ENCODE assay signal across 25 cellular contexts in the genomic region with DNA sequence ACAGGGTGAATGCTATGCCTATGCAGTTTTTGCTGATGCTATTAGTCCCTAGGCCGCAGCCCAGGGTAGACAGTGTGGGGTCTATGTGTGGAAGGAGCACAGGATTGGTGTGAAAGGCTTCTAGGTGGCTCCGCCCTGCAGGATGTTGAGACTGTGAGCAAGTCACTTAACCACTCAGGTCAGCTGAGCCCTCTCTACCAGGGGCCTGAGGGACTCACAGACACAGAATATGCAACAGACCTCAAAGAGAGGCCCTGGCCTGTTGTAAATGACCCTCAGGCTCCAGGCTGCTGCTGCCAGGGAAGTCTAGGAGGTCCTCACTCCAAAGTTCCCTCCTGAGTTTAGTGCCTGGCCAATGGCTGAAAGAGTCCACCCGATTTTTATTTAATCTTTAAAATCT. TPM values are rescaled to one million over a fixed set of nuclear protein-coding genes. Genes with fewer than 3 reads are reported as not detected.
A peak's percentile ranks its signal among the peaks of the same experiment; 100 is the strongest.
DNase-seq lines count a peak whose midpoint lies in the region; ATAC-seq and TF ChIP-seq lines count a peak whose summit lies in the region.
"Had no signal": no experiment of that assay in that cellular context is flagged by ENCODE, and none has a peak within 500 bp of the region (broad histone marks: within the 10 kb centered on the region; RNA-seq: fewer than 3 reads in every experiment).

No MANE protein-coding gene starts in this region.

- no peak overlapping the region for H3K4me3 ChIP-seq in MG63
- no peak overlapping the region for H3K4me3 ChIP-seq in esophagus (ENCODE audit: low read depth in 1 of 2, low read length in 2 of 2)
- no peak overlapping the region for H3K4me3 ChIP-seq in neuronal stem cell (ENCODE audit: low read length in 2 of 2)
- H3K4me3 ChIP-seq: HAP-1, heart left ventricle, left ventricle myocardium inferior, mucosa of descending colon, neural progenitor cell, psoas muscle, suprapubic skin had no signal

- H3K9me3 ChIP-seq in MG63 (no peaks in the 10 kb centered on the region), esophagus (ENCODE audit: control insufficient read depth in 2 of 2, insufficient read depth in 1 of 2, low read depth in 1 of 2, low read length in 1 of 2) (no peaks in the 10 kb centered on the region), neuronal stem cell (replicated peaks in 1 of 2; ENCODE audit: control insufficient read depth in 2 of 2, insufficient read depth in 1 of 2, low read depth in 1 of 2, low read length in 2 of 2) (no peaks in the 10 kb centered on the region)
- H3K9me3 ChIP-seq: HAP-1, heart left ventricle, left ventricle myocardium inferior, mucosa of descending colon, psoas muscle, suprapubic skin had no signal

- H3K23ac ChIP-seq in neuronal stem cell (ENCODE audit: low read depth, low read length, poor library complexity): no peak overlapping the region

- H3K9ac ChIP-seq in neuronal stem cell (ENCODE audit: low read depth, low read length, poor library complexity): no peak overlapping the region
- H3K9ac ChIP-seq: neural progenitor cell had no signal

- H3K79me1 ChIP-seq in neuronal stem cell (ENCODE audit: low read depth, low read length): no peaks in the 10 kb centered on the region

- peak overlapping the region; percentile 4 for H3K4me3 Mint-ChIP-seq in mesothelial cell of epicardium
- H3K4me3 Mint-ChIP-seq: activated CD4-positive, alpha-beta T cell treated with anti-CD3 and anti-CD28 coated beads for 36 hours; activated naive CD4-positive, alpha-beta T cell treated with anti-CD3 and anti-CD28 coated beads for 36 hours; neural progenitor cell; stimulated activated memory B cell treated with anti-CD40 and anti-IgM and Interleukin-4, amounts not matched to agents 10 μg/mL and 1 μg/mL and 100 μg/mL, for 72 hours had no signal

- H3K27ac Mint-ChIP-seq in mesothelial cell of epicardium: no peak overlapping the region
- H3K27ac Mint-ChIP-seq: activated CD4-positive, alpha-beta T cell treated with anti-CD3 and anti-CD28 coated beads for 36 hours; activated naive CD4-positive, alpha-beta T cell treated with anti-CD3 and anti-CD28 coated beads for 36 hours; neural progenitor cell; stimulated activated memory B cell treated with anti-CD40 and anti-IgM and Interleukin-4, amounts not matched to agents 10 μg/mL and 1 μg/mL and 100 μg/mL, for 72 hours had no signal

- H3K36me3 Mint-ChIP-seq in mesothelial cell of epicardium: no peaks in the 10 kb centered on the region
- H3K36me3 Mint-ChIP-seq: stimulated activated memory B cell treated with anti-CD40 and anti-IgM and Interleukin-4, amounts not matched to agents 10 μg/mL and 1 μg/mL and 100 μg/mL, for 72 hours had no signal

- H4K91ac ChIP-seq in neuronal stem cell (ENCODE audit: low read depth, low read length, poor library complexity): no peak overlapping the region

- no peak overlapping the region for H3K4ac ChIP-seq in neuronal stem cell (ENCODE audit: low read length)

- H2BK5ac ChIP-seq in neuronal stem cell (ENCODE audit: low read length): no peak overlapping the region

- WGBS in esophagus, 2 donors: 79 to 80% methylated on average over 3 of the region's 3 CpGs
- no CpG with 5 or more reads among the region's 3 CpGs for WGBS in neuronal stem cell (ENCODE audit: extremely low coverage in 2 of 2, insufficient read length in 2 of 2, insufficient replicate concordance in 1 of 2), 2 donors

- ATAC-seq in HG03280 (IDR thresholded peaks at IDR 0.05; ENCODE audit: unreplicated experiment): no peak
- ATAC-seq: activated CD4-positive, alpha-beta T cell treated with anti-CD3 and anti-CD28 coated beads for 36 hours; stimulated activated memory B cell treated with anti-CD40 and anti-IgM and Interleukin-4, amounts not matched to agents 10 μg/mL and 1 μg/mL and 100 μg/mL, for 72 hours had no signal

- H2AK5ac ChIP-seq in neuronal stem cell (ENCODE audit: low read depth, low read length): no peak overlapping the region

- H3K4me1 ChIP-seq in esophagus (ENCODE audit: control insufficient read depth in 2 of 2, insufficient read depth in 2 of 2, low read length in 1 of 2): peaks cover 6 to 15% of the 10 kb centered on the region in 2 donors
- peaks cover 0 to 7% of the 10 kb centered on the region in 2 donors for H3K4me1 ChIP-seq in neuronal stem cell (ENCODE audit: control insufficient read depth in 2 of 2, insufficient read depth in 1 of 2, low read depth in 1 of 2, low read length in 2 of 2)

- no peak overlapping the region for H2BK12ac ChIP-seq in neuronal stem cell (ENCODE audit: low read length)

- no peak overlapping the region for H2AFZ ChIP-seq in neuronal stem cell (ENCODE audit: low read length)
- H2AFZ ChIP-seq: neural progenitor cell had no signal

- no peak overlapping the region for H3K18ac ChIP-seq in neuronal stem cell (ENCODE audit: low read length)

- no peak for TF ChIP-seq CTCF in mesothelial cell of epicardium (IDR thresholded peaks at IDR 0.05; ENCODE audit: unreplicated experiment)

- H3K4me2 ChIP-seq in neuronal stem cell (ENCODE audit: insufficient read depth, low read length, poor library complexity, severe bottlenecking): no peak overlapping the region
- H3K4me2 ChIP-seq: neural progenitor cell had no signal

- H3K36me3 ChIP-seq in MG63 (no peaks in the 10 kb centered on the region), esophagus (ENCODE audit: control insufficient read depth in 2 of 2, insufficient read depth in 2 of 2, low read length in 1 of 2) (no peaks in the 10 kb centered on the region), neuronal stem cell (replicated peaks in 1 of 2; ENCODE audit: control insufficient read depth in 2 of 2, insufficient read depth in 2 of 2, low read length in 2 of 2) (no peaks in the 10 kb centered on the region)
- H3K36me3 ChIP-seq: HAP-1, heart left ventricle, left ventricle myocardium inferior, neural progenitor cell, suprapubic skin had no signal

- H3K27me3 Mint-ChIP-seq in mesothelial cell of epicardium (ENCODE audit: low read depth): peaks cover 27% of the 10 kb centered on the region

- H3K14ac ChIP-seq in neuronal stem cell (ENCODE audit: low read length): no peak overlapping the region

- no peaks in the 10 kb centered on the region for H3K9me3 Mint-ChIP-seq in mesothelial cell of epicardium
- H3K9me3 Mint-ChIP-seq: activated naive CD4-positive, alpha-beta T cell treated with anti-CD3 and anti-CD28 coated beads for 36 hours; neural progenitor cell; stimulated activated memory B cell treated with anti-CD40 and anti-IgM and Interleukin-4, amounts not matched to agents 10 μg/mL and 1 μg/mL and 100 μg/mL, for 72 hours had no signal

- no peak overlapping the region for H4K8ac ChIP-seq in neuronal stem cell (ENCODE audit: low read depth, low read length)

- no peak overlapping the region for H2BK15ac ChIP-seq in neuronal stem cell (ENCODE audit: low read length)

- peaks cover 26% of the 10 kb centered on the region for H3K4me1 Mint-ChIP-seq in mesothelial cell of epicardium
- H3K4me1 Mint-ChIP-seq: stimulated activated memory B cell treated with anti-CD40 and anti-IgM and Interleukin-4, amounts not matched to agents 10 μg/mL and 1 μg/mL and 100 μg/mL, for 72 hours had no signal

- DNase-seq in ELR (ENCODE audit: low read depth): peak; percentile 38
- DNase-seq in MG63: peak; percentile 21
- DNase-seq in mesothelial cell of epicardium (ENCODE audit: low spot score in 2 of 2, unreplicated experiment in 2 of 2): no peak
- no peak for DNase-seq in activated effector memory CD4-positive, alpha-beta T cell treated with anti-CD3 and anti-CD28 coated beads, Interleukin-2, amount 50 U/mL, for 16 hours
- no peak for DNase-seq in neuronal stem cell (ENCODE audit: low spot score)
- DNase-seq in SK-N-DZ (ENCODE audit: low spot score): no peak
- DNase-seq: activated CD4-positive, alpha-beta T cell treated with anti-CD3 and anti-CD28 coated beads for 36 hours; activated CD8-positive, alpha-beta memory T cell treated with anti-CD3 and anti-CD28 coated beads for 24 hours; activated naive CD4-positive, alpha-beta T cell treated with anti-CD3 and anti-CD28 coated beads for 36 hours; activated T-cell treated with anti-CD3 and anti-CD28 coated beads, Interleukin-2, amount 50 U/mL, for 48 hours; Calu3; GDM1; left ventricle myocardium inferior; NCI-H1417 treated with DMSO at 0.1 percent for 48 hours had no signal

- no peaks in the 10 kb centered on the region for H3K27me3 ChIP-seq in MG63
- H3K27me3 ChIP-seq in esophagus (ENCODE audit: control insufficient read depth in 1 of 2, insufficient read depth in 2 of 2, low read length in 2 of 2): no peaks in the 10 kb centered on the region
- H3K27me3 ChIP-seq in neuronal stem cell (ENCODE audit: control insufficient read depth in 3 of 3, insufficient read depth in 3 of 3, low read depth in 1 of 3, low read length in 3 of 3): peaks cover 0 to 29% (median 3%) of the 10 kb centered on the region in 3 experiments
- H3K27me3 ChIP-seq: suprapubic skin had no signal

- peak overlapping the region; percentile 24 to 68 for H3K27ac ChIP-seq in esophagus (ENCODE audit: low read depth in 2 of 2, low read length in 1 of 2)
- no peak overlapping the region for H3K27ac ChIP-seq in neuronal stem cell (replicated peaks; ENCODE audit: low read length)
- H3K27ac ChIP-seq: heart left ventricle, left ventricle myocardium inferior, neural progenitor cell, psoas muscle, suprapubic skin had no signal

- no peak overlapping the region for H2BK120ac ChIP-seq in neuronal stem cell (ENCODE audit: low read depth, low read length)

RNA-seq across cellular contexts. Expression of a gene that starts 11.0 kb away (rescaled TPM):
- total RNA-seq in MG63 (2014; rRNA removed; shearing (Covaris generic); ENCODE audit: low replicate concordance): not detected in 2 replicates
- polyA plus RNA-seq in esophagus: 1 to 10 TPM; 1.3 to 1.8 TPM
- total RNA-seq in mesothelial cell of epicardium: 1.6 to 2.0 TPM (median 1.9 TPM) in 3 replicates
- polyA plus RNA-seq in neuronal stem cell (2013, experiment 1 of 2): 1.5 TPM
- polyA plus RNA-seq in neuronal stem cell (2013, experiment 2 of 2): 1.6 TPM
- 0.09 TPM in 1 of 2 replicates, not detected in the other for polyA plus RNA-seq in SK-N-DZ (2014; cell fraction: cytosol; rRNA removed)
- polyA plus RNA-seq in SK-N-DZ (2014; cell fraction: nucleus; rRNA removed): 0.07 and 0.40 TPM in 2 replicates
- total RNA-seq: activated CD4-positive, alpha-beta T cell treated with anti-CD3 and anti-CD28 coated beads for 36 hours; activated naive CD4-positive, alpha-beta T cell treated with anti-CD3 and anti-CD28 coated beads for 36 hours; Calu3; heart left ventricle; left ventricle myocardium inferior; mucosa of descending colon; psoas muscle; skeletal muscle tissue had no signal
- polyA plus RNA-seq: AG04450, heart left ventricle, psoas muscle had no signal

Comparison
In these comparisons a context has a peak if more than half of its experiments do, and no peak if none do; other contexts are left out.
1. DNase-seq: peak in ELR (single experiment) and MG63 (single experiment); none in mesothelial cell of epicardium (0 of 2), activated effector memory CD4-positive, alpha-beta T cell treated with anti-CD3 and anti-CD28 coated beads, Interleukin-2, amount 50 U/mL, for 16 hours (single experiment), neuronal stem cell (single experiment) and SK-N-DZ (single experiment).